16 cellular contexts compared by ENCODE assay signal in the genomic region with DNA sequence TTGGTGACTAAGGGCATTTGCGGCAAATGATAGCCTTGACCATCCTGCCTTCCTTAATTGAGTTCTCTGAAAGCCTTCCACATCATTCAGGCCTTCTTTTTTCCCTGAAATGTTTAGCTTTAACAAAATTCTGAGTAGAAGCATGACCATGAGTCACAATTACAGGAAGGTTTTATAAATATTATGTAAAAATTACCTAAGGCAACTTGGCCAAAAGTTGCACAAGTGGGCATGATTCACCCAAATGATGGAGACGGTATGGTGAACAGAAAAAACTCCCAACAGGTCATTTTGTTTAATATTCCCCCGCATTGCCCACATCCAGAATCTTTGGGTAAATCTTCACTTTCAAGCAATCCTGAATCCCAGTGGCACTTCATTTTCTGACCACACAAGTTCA. TPM values are rescaled to one million over a fixed set of nuclear protein-coding genes. Genes with fewer than 3 reads are reported as not detected.
DNase-seq lines count a peak whose midpoint lies in the region; ATAC-seq and TF ChIP-seq lines count a peak whose summit lies in the region.
"Had no signal": no experiment of that assay in that cellular context is flagged by ENCODE, and none has a peak within 500 bp of the region (broad histone marks: within the 10 kb centered on the region; RNA-seq: fewer than 3 reads in every experiment).

No MANE protein-coding gene starts in this region.

- ATAC-seq in GM21723 (IDR thresholded peaks at IDR 0.05; ENCODE audit: unreplicated experiment) = no peak

- TF ChIP-seq CTCF in epithelial cell of esophagus (IDR thresholded peaks at IDR 0.05; ENCODE audit: insufficient read depth, low read depth, low read length, missing control alignments) = no peak

- H3K4me3 ChIP-seq in epithelial cell of esophagus (ENCODE audit: low read length) = no peak overlapping the region
- H3K4me3 ChIP-seq: HAP-1, SJSA1 had no signal

- DNase-seq in HT1080 (ENCODE audit: low read depth) (peak; percentile 15), NOMO-1 treated with DMSO at 0.1 percent for 48 hours (lab: John Stamatoyannopoulos, UW; ENCODE audit: unreplicated experiment) (peak; percentile 75), epithelial cell of esophagus (ENCODE audit: low read depth) (peak; percentile 62), stromal cell of bone marrow (ENCODE audit: low read depth) (peak; percentile 11), NCI-H2029 treated with DMSO at 0.1 percent for 48 hours (lab: John Stamatoyannopoulos, UW) (no peak)
- DNase-seq in stimulated activated CD4-positive, alpha-beta T cell treated with anti-CD3 and anti-CD28 coated beads, Interleukin-2, amount 100 ng/mL, for 48 hours = no peak
- DNase-seq: DMS 273 treated with DMSO at 0.1 percent for 48 hours, NCI-H1092 treated with DMSO at 0.1 percent for 48 hours, NCI-H2107, NCI-H345, NCI-H69, SW 1271 had no signal

RNA-seq across cellular contexts. Expression of a gene that starts 37.0 kb away (rescaled TPM):
- total RNA-seq in HT1080 (2014; rRNA removed; shearing (Covaris generic)) = not detected in 2 replicates
- not detected in 2 replicates for polyA plus RNA-seq in HT1080 (2015; cell fraction: cytosol; rRNA removed)
- not detected in 2 replicates for polyA plus RNA-seq in HT1080 (2015; cell fraction: nucleus; rRNA removed)
- total RNA-seq: Daoy, SJSA1 had no signal

Comparison
In these comparisons a context has a peak if more than half of its experiments do, and no peak if none do; other contexts are left out.
1. DNase-seq: peak in HT1080 (single experiment), NOMO-1 treated with DMSO at 0.1 percent for 48 hours (single experiment), epithelial cell of esophagus (single experiment) and stromal cell of bone marrow (single experiment); none in stimulated activated CD4-positive, alpha-beta T cell treated with anti-CD3 and anti-CD28 coated beads, Interleukin-2, amount 100 ng/mL, for 48 hours (0 of 2) and NCI-H2029 treated with DMSO at 0.1 percent for 48 hours (single experiment).